ENCODE assay signal across 8 cellular contexts in the genomic region with DNA sequence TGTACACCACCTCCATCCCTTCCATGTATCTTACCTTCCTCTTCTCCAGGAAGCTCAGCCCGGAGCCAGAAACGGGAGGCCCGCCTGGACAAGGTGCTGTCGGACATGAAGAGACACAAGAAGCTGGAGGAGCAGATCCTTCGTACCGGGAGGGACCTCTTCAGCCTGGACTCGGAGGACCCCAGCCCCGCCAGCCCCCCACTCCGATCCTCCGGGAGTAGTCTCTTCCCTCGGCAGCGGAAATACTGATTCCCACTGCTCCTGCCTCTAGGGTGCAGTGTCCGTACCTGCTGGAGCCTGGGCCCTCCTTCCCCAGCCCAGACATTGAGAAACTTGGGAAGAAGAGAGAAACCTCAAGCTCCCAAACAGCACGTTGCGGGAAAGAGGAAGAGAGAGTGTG. TPM values are rescaled to one million over a fixed set of nuclear protein-coding genes. Genes with fewer than 3 reads are reported as not detected.
DNase-seq lines count a peak whose midpoint lies in the region; ATAC-seq and TF ChIP-seq lines count a peak whose summit lies in the region.

No MANE protein-coding gene starts in this region.

- H3K27me3 ChIP-seq in body of pancreas: no peaks in the 10 kb centered on the region
- no peaks in the 10 kb centered on the region for H3K27me3 ChIP-seq in mucosa of stomach (ENCODE audit: control insufficient read depth, insufficient read depth, low read length)

- no peaks in the 10 kb centered on the region for H3K9me3 ChIP-seq in body of pancreas
- H3K9me3 ChIP-seq in mucosa of stomach (ENCODE audit: control insufficient read depth, low read length): no peaks in the 10 kb centered on the region

- H3K4me1 ChIP-seq in body of pancreas (peaks cover 79% of the 10 kb centered on the region), mucosa of stomach (ENCODE audit: control insufficient read depth, insufficient read depth, low read length) (peaks cover 63% of the 10 kb centered on the region)

- H3K4me1 Mint-ChIP-seq in HFFc6 (ENCODE audit: low read depth): peaks cover 82% of the 10 kb centered on the region

- CTCF ChIA-PET in AG04449 (lab: Yijun Ruan, JAX): interaction anchor here (0.9 to 10.3 kb wide), 5 partner anchors 12 to 213 kb away, joined by 3 to 99 read pairs (median 4); partner anchors contain the start of gene TAOK2

- intact Hi-C loops in body of pancreas (cut with DNase I): no loop called here

- no peaks in the 10 kb centered on the region for H3K9me3 Mint-ChIP-seq in HFFc6

- peak overlapping the region; percentile 18 for H3K4me3 ChIP-seq in AG04449 (ENCODE audit: low read depth, low read length)
- no peak overlapping the region for H3K4me3 ChIP-seq in body of pancreas
- peak overlapping the region; percentile 79 for H3K4me3 ChIP-seq in mucosa of stomach (ENCODE audit: low read length)

- peak overlapping the region; percentile 76 for H3K9ac ChIP-seq in mucosa of stomach (ENCODE audit: low read length)

- H3K27ac Mint-ChIP-seq in HFFc6: peak overlapping the region; percentile 99

- H3K36me3 ChIP-seq in body of pancreas (replicated peaks in 1 of 2; ENCODE audit: insufficient read depth in 1 of 2, low read depth in 2 of 2) (no peaks in the 10 kb centered on the region), mucosa of stomach (ENCODE audit: control insufficient read depth, insufficient read depth, low read length) (no peaks in the 10 kb centered on the region)

- peaks cover 41% of the 10 kb centered on the region for H3K36me3 Mint-ChIP-seq in HFFc6 (ENCODE audit: low read depth)

- peaks cover 5% of the 10 kb centered on the region for H3K27me3 Mint-ChIP-seq in HFFc6 (ENCODE audit: insufficient read depth)

- POLR2A ChIA-PET in AG04449 (lab: Yijun Ruan, JAX): interaction anchor here (1.3 to 4.4 kb wide), 2 partner anchors 12 to 29 kb away, joined by 4 to 19 read pairs; partner anchors contain the start of gene MAZ

- TF ChIP-seq CTCF in AG04449 (IDR thresholded peaks at IDR 0.05; ENCODE audit: insufficient read depth, low read length, missing control alignments) (no peak), HFFc6 (IDR thresholded peaks at IDR 0.05) (peak; percentile 36), body of pancreas (IDR thresholded peaks at IDR 0.05) (peak in 5 of 7 experiments; percentile 7 to 36 (median 27))

- 51 to 61% methylated on average over 14 to 15 of the region's 15 CpGs for WGBS in body of pancreas, 2 donors

- H3K4me3 Mint-ChIP-seq in HFFc6: peak overlapping the region; percentile 98

- DNase-seq in AG04449 (ENCODE audit: low read depth, low spot score) (no peak), HFFc6 (no peak), body of pancreas (peak in 1 of 4 donors; percentile 42), NCI-H146 (lab: John Stamatoyannopoulos, UW) (no peak), NCI-H2029 treated with DMSO at 0.1 percent for 48 hours (lab: John Stamatoyannopoulos, UW) (no peak), erythroblast (lab: John Stamatoyannopoulos, UW) (no peak)
- no peak for DNase-seq in activated effector memory CD4-positive, alpha-beta T cell treated with anti-CD3 and anti-CD28 coated beads, Interleukin-2, amount 50 U/mL, for 16 hours

- TF ChIP-seq POLR2A in body of pancreas (IDR thresholded peaks at IDR 0.05): no peak
- no peak for TF ChIP-seq POLR2A in erythroblast (IDR thresholded peaks at IDR 0.05; ENCODE audit: low read length)

- peak overlapping the region; percentile 73 to 91 (median 88) for H3K27ac ChIP-seq in body of pancreas

- no peak for ATAC-seq in body of pancreas

RNA-seq across cellular contexts. Expression of gene MVP, which starts 0.8 kb away (rescaled TPM):
- 100 to 1,000 TPM; 234 to 296 (median 268) TPM for total RNA-seq in HFFc6 (2021; fragmentation: NEBNext Ultra II Directional; extraction: Animal tissue kit (Norgen Biotek cat#: 25700))
- total RNA-seq in body of pancreas: 100 to 1,000 TPM in 1 of 2 donors, 10 to 100 TPM in 1; 75.5 to 139 TPM

RNA-seq across cellular contexts. Expression of gene PAGR1, which starts 3.6 kb away (rescaled TPM):
- 10 to 100 TPM; 12.9 to 19.2 (median 17.7) TPM for total RNA-seq in HFFc6 (2021; fragmentation: NEBNext Ultra II Directional; extraction: Animal tissue kit (Norgen Biotek cat#: 25700))
- total RNA-seq in body of pancreas: 10 to 100 TPM; 27.5 to 63.9 TPM

RNA-seq across cellular contexts. Expression of gene PRRT2, which starts 7.5 kb away (rescaled TPM):
- total RNA-seq in HFFc6 (2021; fragmentation: NEBNext Ultra II Directional; extraction: Animal tissue kit (Norgen Biotek cat#: 25700)): 1 to 10 TPM; 2.9 to 4.3 (median 3.6) TPM
- 1 to 10 TPM in 1 of 2 donors, not detected in 1; 1.0 TPM for total RNA-seq in body of pancreas

RNA-seq across cellular contexts. Expression of gene MAZ, which starts 13.2 kb away (rescaled TPM):
- total RNA-seq in HFFc6 (2021; fragmentation: NEBNext Ultra II Directional; extraction: Animal tissue kit (Norgen Biotek cat#: 25700)): 100 to 1,000 TPM; 148 to 178 (median 165) TPM
- total RNA-seq in body of pancreas: 100 to 1,000 TPM in 1 of 2 donors, 10 to 100 TPM in 1; 57.9 to 125 TPM

RNA-seq across cellular contexts. Expression of gene KIF22, which starts 29.0 kb away (rescaled TPM):
- total RNA-seq in HFFc6 (2021; fragmentation: NEBNext Ultra II Directional; extraction: Animal tissue kit (Norgen Biotek cat#: 25700)): 10 to 100 TPM; 26.4 to 50.3 (median 48.9) TPM
- total RNA-seq in body of pancreas: 10 to 100 TPM in 1 of 2 donors, 1 to 10 TPM in 1; 8.9 to 13.7 TPM

Comparison
In these comparisons a context has a peak if more than half of its experiments do, and no peak if none do; other contexts are left out.
1. H3K4me3 ChIP-seq: peak in AG04449 (single experiment) and mucosa of stomach (single experiment); none in body of pancreas (0 of 2).